In genomic region chr2:99701503-99701902, GRCh38 we compare ENCODE assay signal across 28 cellular contexts.
DNase-seq lines count a peak whose midpoint lies in the region; ATAC-seq and TF ChIP-seq lines count a peak whose summit lies in the region.
"Had no signal": no experiment of that assay in that cellular context is flagged by ENCODE, and none has a peak within 500 bp of the region (broad histone marks: within the 10 kb centered on the region; RNA-seq: fewer than 3 reads in every experiment).

No MANE protein-coding gene starts in this region.

- no peaks in the 10 kb centered on the region for H3F3A ChIP-seq in GM23338 (replicated peaks; ENCODE audit: low read depth)

- H3K27me3 ChIP-seq in GM23338 (ENCODE audit: insufficient read depth), result no peaks in the 10 kb centered on the region
- peaks cover 4% of the 10 kb centered on the region for H3K27me3 ChIP-seq in mammary epithelial cell (ENCODE audit: insufficient read depth, low read length)
- H3K27me3 ChIP-seq in neutrophil, result no peaks in the 10 kb centered on the region
- H3K27me3 ChIP-seq: pancreas, tibial artery had no signal

- peaks cover 13% of the 10 kb centered on the region for H3K4me1 Mint-ChIP-seq in GM23338
- H3K4me1 Mint-ChIP-seq: natural killer cell had no signal

- CTCF ChIA-PET in mammary epithelial cell (lab: Charles Lee; ENCODE audit: low non-redundant PET), result interaction anchor here (0.5 kb wide), 1 partner anchor 142 kb away, joined by 5 read pairs; no protein-coding TSS in a partner anchor

- intact Hi-C loops in mammary epithelial cell (cut with micrococcal nuclease), result no loop called here

- H3K27ac ChIP-seq in GM23338 (ENCODE audit: low read depth) (no peak overlapping the region), mammary epithelial cell (ENCODE audit: insufficient read depth, low read depth, low read length) (no peak overlapping the region), neutrophil (peak overlapping the region; percentile 21)
- H3K27ac ChIP-seq: left ventricle myocardium inferior, pancreas had no signal

- H3K4me1 ChIP-seq in GM23338 (ENCODE audit: insufficient read depth) (peaks cover 8% of the 10 kb centered on the region), mammary epithelial cell (ENCODE audit: insufficient read depth, low read length) (peaks cover 18% of the 10 kb centered on the region), neutrophil (ENCODE audit: control insufficient read depth in 1 of 2, insufficient read depth in 1 of 2, low read depth in 1 of 2, low read length in 1 of 2) (peaks cover 7 to 10% of the 10 kb centered on the region in 2 experiments)
- H3K4me1 ChIP-seq: pancreas had no signal

- H3K4me3 Mint-ChIP-seq in GM23338, result no peak overlapping the region
- H3K4me3 Mint-ChIP-seq: activated CD8-positive, alpha-beta T cell treated with anti-CD3 and anti-CD28 coated beads for 36 hours; activated naive CD8-positive, alpha-beta T cell treated with anti-CD3 and anti-CD28 coated beads for 36 hours; CD4-positive, alpha-beta memory T cell; IgD-negative memory B cell; natural killer cell; stimulated activated naive CD8-positive, alpha-beta T cell treated with anti-CD3 and anti-CD28 coated beads, Interleukin-15, Interleukin-2, amounts not matched to agents 100 ng/mL and 50 ng/mL, for 24 hours had no signal

- dilution Hi-C loops in mammary epithelial cell (cut with HindIII; ENCODE audit: low sequenced_read_pairs), result no loop called here

- no TSS peak for BruUV-seq in mammary epithelial cell (replicated peaks; lab: Mats Ljungman, UMichigan)

- H2AFZ ChIP-seq in GM23338 (no peak overlapping the region), mammary epithelial cell (ENCODE audit: low read depth, low read length) (no peak overlapping the region)

- no peak overlapping the region for H3K4me3 ChIP-seq in GM23338
- no peak overlapping the region for H3K4me3 ChIP-seq in mammary epithelial cell (replicated peaks in 1 of 3; ENCODE audit: insufficient read depth in 1 of 3, low read depth in 2 of 3, low read length in 3 of 3)
- H3K4me3 ChIP-seq in neutrophil (ENCODE audit: low read depth in 1 of 2, low read length in 1 of 2), result no peak overlapping the region
- H3K4me3 ChIP-seq: left ventricle myocardium inferior, pancreas, tibial artery had no signal

- ATAC-seq in GM23338, result no peak
- ATAC-seq: activated CD8-positive, alpha-beta T cell treated with anti-CD3 and anti-CD28 coated beads for 36 hours; natural killer cell had no signal

- no peaks in the 10 kb centered on the region for H3K36me3 ChIP-seq in GM23338 (ENCODE audit: insufficient read depth)
- H3K36me3 ChIP-seq in mammary epithelial cell (ENCODE audit: insufficient read depth, low read length), result no peaks in the 10 kb centered on the region
- no peaks in the 10 kb centered on the region for H3K36me3 ChIP-seq in neutrophil
- H3K36me3 ChIP-seq: left ventricle myocardium inferior, pancreas, tibial artery had no signal

- H3K9me2 ChIP-seq in GM23338 (ENCODE audit: insufficient read depth), result no peaks in the 10 kb centered on the region; the same call in 1 of the 2 replicates

- H3K9ac ChIP-seq in mammary epithelial cell (ENCODE audit: insufficient read depth, low read length), result no peak overlapping the region

- H4K20me1 ChIP-seq in GM23338 (replicated peaks; ENCODE audit: insufficient read depth) (no peaks in the 10 kb centered on the region), mammary epithelial cell (ENCODE audit: insufficient read depth, low read length) (no peaks in the 10 kb centered on the region)

- no peak overlapping the region for H3K4me2 ChIP-seq in GM23338
- no peak overlapping the region for H3K4me2 ChIP-seq in mammary epithelial cell (ENCODE audit: insufficient read depth, low read depth, low read length)

- WGBS in mammary epithelial cell (ENCODE audit: low coverage, missing lambda C conversion rate), result 3% methylated on average over 7 of the region's 7 CpGs

- H3K9me3 Mint-ChIP-seq in GM23338, result no peaks in the 10 kb centered on the region
- H3K9me3 Mint-ChIP-seq: activated CD8-positive, alpha-beta T cell treated with anti-CD3 and anti-CD28 coated beads for 36 hours; activated naive CD8-positive, alpha-beta T cell treated with anti-CD3 and anti-CD28 coated beads for 36 hours; CD4-positive, alpha-beta memory T cell; IgD-negative memory B cell; natural killer cell; stimulated activated naive CD8-positive, alpha-beta T cell treated with anti-CD3 and anti-CD28 coated beads, Interleukin-15, Interleukin-2, amounts not matched to agents 100 ng/mL and 50 ng/mL, for 24 hours had no signal

- peak; percentile 11 for DNase-seq in GM23338 (ENCODE audit: low spot score)
- peak; percentile 24 for DNase-seq in MV-4-11 (lab: John Stamatoyannopoulos, UW)
- peak; percentile 80 for DNase-seq in mammary epithelial cell
- DNase-seq in stimulated activated CD4-positive, alpha-beta T cell treated with anti-CD3 and anti-CD28 coated beads, Interleukin-2, amount 100 ng/mL, for 24 hours, result no peak
- no peak for DNase-seq in SW 1271 (lab: John Stamatoyannopoulos, UW)
- no peak for DNase-seq in NCI-H187 treated with DMSO at 0.1 percent for 48 hours (lab: John Stamatoyannopoulos, UW)
- DNase-seq: activated CD4-positive, CD25-positive, alpha-beta regulatory T cell treated with anti-CD3 and anti-CD28 coated beads, Interleukin-2, amount 50 U/mL, for 72 hours; activated CD8-positive, alpha-beta T cell treated with anti-CD3 and anti-CD28 coated beads for 36 hours; activated effector memory CD4-positive, alpha-beta T cell treated with Interleukin-2 at 50 U/mL for 16 hours; activated naive CD8-positive, alpha-beta T cell treated with anti-CD3 and anti-CD28 coated beads for 36 hours; CD4-positive, alpha-beta memory T cell; cerebellar nuclear complex; DMS153; foreskin melanocyte; GDM1; hippocampal formation; left ventricle myocardium inferior; midbrain; natural killer cell; NCI-H146; NCI-H2171; NCI-H524; pancreas; stimulated activated CD4-positive, alpha-beta T cell treated with anti-CD3 and anti-CD28 coated beads, Interleukin-4, amount 100 ng/mL, for 4 hours; tibial artery had no signal

- no peak overlapping the region for H3K27ac Mint-ChIP-seq in GM23338
- H3K27ac Mint-ChIP-seq: activated CD8-positive, alpha-beta T cell treated with anti-CD3 and anti-CD28 coated beads for 36 hours; activated naive CD8-positive, alpha-beta T cell treated with anti-CD3 and anti-CD28 coated beads for 36 hours; natural killer cell; stimulated activated naive CD8-positive, alpha-beta T cell treated with anti-CD3 and anti-CD28 coated beads, Interleukin-15, Interleukin-2, amounts not matched to agents 100 ng/mL and 50 ng/mL, for 24 hours had no signal

- H3K36me3 Mint-ChIP-seq in GM23338 (ENCODE audit: low read depth), result no peaks in the 10 kb centered on the region
- H3K36me3 Mint-ChIP-seq: activated naive CD8-positive, alpha-beta T cell treated with anti-CD3 and anti-CD28 coated beads for 36 hours; CD4-positive, alpha-beta memory T cell; natural killer cell had no signal

- no peaks in the 10 kb centered on the region for H3K27me3 Mint-ChIP-seq in GM23338 (ENCODE audit: insufficient read depth, low read depth, poor library complexity)
- H3K27me3 Mint-ChIP-seq: IgD-negative memory B cell had no signal

- in situ Hi-C loops in mammary epithelial cell (cut with MboI; ENCODE audit: low sequenced_read_pairs in 2 of 2), result no loop called here

- no peak for TF ChIP-seq CTCF in GM23338 (conservative IDR thresholded peaks at IDR 0.05; ENCODE audit: low read depth in 2 of 2)
- no peak for TF ChIP-seq CTCF in mammary epithelial cell (conservative IDR thresholded peaks at IDR 0.05 in 1 of 2, IDR thresholded peaks at IDR 0.05 in 1 of 2; ENCODE audit: extremely low read depth in 1 of 2, insufficient read depth in 1 of 2, low read depth in 1 of 2, low read length in 2 of 2)
- TF ChIP-seq CTCF in neutrophil (IDR thresholded peaks at IDR 0.05), result no peak

- no peaks in the 10 kb centered on the region for H3K9me3 ChIP-seq in mammary epithelial cell (replicated peaks; ENCODE audit: insufficient read depth, low read length)
- no peaks in the 10 kb centered on the region for H3K9me3 ChIP-seq in neutrophil
- H3K9me3 ChIP-seq: left ventricle myocardium inferior, pancreas, tibial artery had no signal

- H3K79me2 ChIP-seq in GM23338 (replicated peaks; ENCODE audit: insufficient read depth), result no peaks in the 10 kb centered on the region
- no peaks in the 10 kb centered on the region for H3K79me2 ChIP-seq in mammary epithelial cell (ENCODE audit: insufficient read depth, low read length)

TF ChIP-seq in GM23338, 12 proteins besides CTCF, POLR2A, EP300 and RAD21 (continues in another document):
- no peak for TF ChIP-seq POLR2AphosphoS5 (IDR thresholded peaks at IDR 0.05; ENCODE audit: low read depth)
- TF ChIP-seq STAT1 (IDR thresholded peaks at IDR 0.05; ENCODE audit: unreplicated experiment), result no peak

Comparison
In these comparisons a context has a peak if more than half of its experiments do, and no peak if none do; other contexts are left out.
1. DNase-seq: peak in GM23338 (single experiment), MV-4-11 (single experiment) and mammary epithelial cell (single experiment); none in stimulated activated CD4-positive, alpha-beta T cell treated with anti-CD3 and anti-CD28 coated beads, Interleukin-2, amount 100 ng/mL, for 24 hours (0 of 2), SW 1271 (0 of 2) and NCI-H187 treated with DMSO at 0.1 percent for 48 hours (single experiment).